In genomic region chr1:198486903-198487302, GRCh38 we compare ENCODE assay signal across 29 cellular contexts. TPM values are rescaled to one million over a fixed set of nuclear protein-coding genes. Genes with fewer than 3 reads are reported as not detected.
"Had no signal": no experiment of that assay in that cellular context is flagged by ENCODE, and none has a peak within 500 bp of the region (broad histone marks: within the 10 kb centered on the region; RNA-seq: fewer than 3 reads in every experiment).

No MANE protein-coding gene starts in this region.

- H3K4me1 ChIP-seq: gastrocnemius medialis, heart right ventricle, left ventricle myocardium inferior, lower lobe of right lung, neural progenitor cell, parathyroid adenoma, prostate gland, sigmoid colon, suprapubic skin, thyroid gland had no signal

- H3K27ac ChIP-seq: coronary artery, gastrocnemius medialis, heart right ventricle, left ventricle myocardium inferior, lower lobe of right lung, neural progenitor cell, parathyroid adenoma, prostate gland, sigmoid colon, skin epidermis, suprapubic skin, thyroid gland had no signal

- H3K4me3 Mint-ChIP-seq: endodermal cell; memory B cell; natural killer cell treated with Interleukin-12 subunit alpha and Interleukin-12 subunit beta and Interleukin-15 and Interleukin-18, amount 100 ng/mL, for 72 hours; neural progenitor cell; type B pancreatic cell had no signal

- H3K9me3 ChIP-seq: gastrocnemius medialis, heart right ventricle, left ventricle myocardium inferior, lower lobe of right lung, prostate gland, sigmoid colon, suprapubic skin, thyroid gland had no signal

- H3K27me3 Mint-ChIP-seq: memory B cell; natural killer cell treated with Interleukin-12 subunit alpha and Interleukin-12 subunit beta and Interleukin-15 and Interleukin-18, amount 100 ng/mL, for 72 hours; type B pancreatic cell had no signal

- H3K27ac Mint-ChIP-seq: endodermal cell; memory B cell; natural killer cell treated with Interleukin-12 subunit alpha and Interleukin-12 subunit beta and Interleukin-15 and Interleukin-18, amount 100 ng/mL, for 72 hours; neural progenitor cell; type B pancreatic cell had no signal

- H3K4me3 ChIP-seq: coronary artery, gastrocnemius medialis, heart right ventricle, left ventricle myocardium inferior, lower lobe of right lung, neural progenitor cell, prostate gland, sigmoid colon, skin epidermis, suprapubic skin, thyroid gland had no signal

- H3K36me3 Mint-ChIP-seq: natural killer cell treated with Interleukin-12 subunit alpha and Interleukin-12 subunit beta and Interleukin-15 and Interleukin-18, amount 100 ng/mL, for 72 hours; neural progenitor cell; type B pancreatic cell had no signal

- H3K36me3 ChIP-seq: gastrocnemius medialis, heart right ventricle, left ventricle myocardium inferior, lower lobe of right lung, neural progenitor cell, prostate gland, sigmoid colon, suprapubic skin, thyroid gland had no signal

- H3K9me3 Mint-ChIP-seq: endodermal cell; memory B cell; natural killer cell treated with Interleukin-12 subunit alpha and Interleukin-12 subunit beta and Interleukin-15 and Interleukin-18, amount 100 ng/mL, for 72 hours; neural progenitor cell; type B pancreatic cell had no signal

- H3K4me1 Mint-ChIP-seq: neural progenitor cell had no signal

- FAIRE-seq: keratinocyte, urothelium cell line had no signal

- DNase-seq: effector CD4-positive, alpha-beta T cell; endodermal cell; gastrocnemius medialis; heart right ventricle; hypothalamus; left cardiac atrium; left ventricle myocardium inferior; lower lobe of right lung; midbrain; nucleus accumbens; retina; sigmoid colon; stimulated activated CD4-positive, alpha-beta T cell treated with anti-CD3 and anti-CD28 coated beads, Interleukin-12 subunit alpha, Interleukin-12 subunit beta, amount 100 ng/mL, for 4 hours; stimulated activated naive CD8-positive, alpha-beta T cell treated with anti-CD3 and anti-CD28 coated beads, Interleukin-15, Interleukin-2, amounts not matched to agents 100 U/mL and 50 U/mL, for 24 hours; thyroid gland had no signal

- H3K27me3 ChIP-seq: gastrocnemius medialis, heart right ventricle, neural progenitor cell, sigmoid colon, suprapubic skin, thyroid gland had no signal

- ATAC-seq: esophagus mucosa; gastrocnemius medialis; heart right ventricle; left cardiac atrium; lower lobe of right lung; natural killer cell treated with Interleukin-12 subunit alpha and Interleukin-12 subunit beta and Interleukin-15 and Interleukin-18, amount 100 ng/mL, for 72 hours; stimulated activated naive CD8-positive, alpha-beta T cell treated with anti-CD3 and anti-CD28 coated beads, Interleukin-15, Interleukin-2, amounts not matched to agents 100 U/mL and 50 U/mL, for 24 hours had no signal

RNA-seq across cellular contexts. Expression of gene ATP6V1G3, which starts 53.6 kb away (rescaled TPM):
- total RNA-seq: chondrocyte; dermis microvascular lymphatic vessel endothelial cell; esophagus mucosa; gastrocnemius medialis; heart right ventricle; left cardiac atrium; left ventricle myocardium inferior; lower lobe of right lung; natural killer cell treated with Interleukin-12 subunit alpha and Interleukin-12 subunit beta and Interleukin-15 and Interleukin-18, amount 100 ng/mL, for 72 hours; prostate gland; sigmoid colon; suprapubic skin; thyroid gland had no signal
- polyA plus RNA-seq: heart right ventricle, keratinocyte, sigmoid colon had no signal
